ENCODE assay signal across 8 cellular contexts in genomic region chr5:73591102-73591695, GRCh38.
DNase-seq lines count a peak whose midpoint lies in the region; ATAC-seq lines count a peak whose summit lies in the region.

No MANE protein-coding gene starts in this region.

- H3K36me3 Mint-ChIP-seq in stimulated activated memory B cell treated with anti-CD40 and anti-IgM and Interleukin-4, amounts not matched to agents 10 μg/mL and 1 μg/mL and 100 μg/mL, for 72 hours = peaks cover 3% of the 10 kb centered on the region

- peak; percentile 42 for ATAC-seq in GM21619 (IDR thresholded peaks at IDR 0.05; ENCODE audit: unreplicated experiment)
- no peak for ATAC-seq in stimulated activated memory B cell treated with anti-CD40 and anti-IgM and Interleukin-4, amounts not matched to agents 10 μg/mL and 1 μg/mL and 100 μg/mL, for 72 hours

- no peaks in the 10 kb centered on the region for H3K4me1 Mint-ChIP-seq in stimulated activated memory B cell treated with anti-CD40 and anti-IgM and Interleukin-4, amounts not matched to agents 10 μg/mL and 1 μg/mL and 100 μg/mL, for 72 hours

- DNase-seq in DMS53 (lab: John Stamatoyannopoulos, UW) = peak; percentile 82
- peak; percentile 67 for DNase-seq in NCI-H1105 treated with DMSO at 0.1 percent for 48 hours (lab: John Stamatoyannopoulos, UW)
- peak; percentile 56 for DNase-seq in SKM-1 (lab: John Stamatoyannopoulos, UW; ENCODE audit: unreplicated experiment)
- peak; percentile 81 for DNase-seq in cerebellar cortex (ENCODE audit: low spot score)
- peak; percentile 88 for DNase-seq in left kidney (ENCODE audit: low read depth, low spot score)
- DNase-seq in stimulated activated CD8-positive, alpha-beta memory T cell treated with anti-CD3 and anti-CD28 coated beads, Interleukin-4, amount 100 ng/mL, for 48 hours = peak; percentile 35

- no peaks in the 10 kb centered on the region for H3K27me3 Mint-ChIP-seq in stimulated activated memory B cell treated with anti-CD40 and anti-IgM and Interleukin-4, amounts not matched to agents 10 μg/mL and 1 μg/mL and 100 μg/mL, for 72 hours

- no peak overlapping the region for H3K27ac Mint-ChIP-seq in stimulated activated memory B cell treated with anti-CD40 and anti-IgM and Interleukin-4, amounts not matched to agents 10 μg/mL and 1 μg/mL and 100 μg/mL, for 72 hours

- H3K9me3 Mint-ChIP-seq in stimulated activated memory B cell treated with anti-CD40 and anti-IgM and Interleukin-4, amounts not matched to agents 10 μg/mL and 1 μg/mL and 100 μg/mL, for 72 hours = no peaks in the 10 kb centered on the region

- no peak overlapping the region for H3K4me3 Mint-ChIP-seq in stimulated activated memory B cell treated with anti-CD40 and anti-IgM and Interleukin-4, amounts not matched to agents 10 μg/mL and 1 μg/mL and 100 μg/mL, for 72 hours

Comparison
In these comparisons a context has a peak if more than half of its experiments do, and no peak if none do; other contexts are left out.
1. DNase-seq: peak in every context shown above with its lines; median percentile 88 in left kidney; 82 in DMS53; 81 in cerebellar cortex; 67 in NCI-H1105 treated with DMSO at 0.1 percent for 48 hours; 56 in SKM-1; 35 in stimulated activated CD8-positive, alpha-beta memory T cell treated with anti-CD3 and anti-CD28 coated beads, Interleukin-4, amount 100 ng/mL, for 48 hours.